Comparison of ENCODE assay signal across 16 cellular contexts in genomic region chr10:74380780-74381179, GRCh38.
DNase-seq lines count a peak whose midpoint lies in the region; ATAC-seq, FAIRE-seq and TF ChIP-seq lines count a peak whose summit lies in the region.
"Had no signal": no experiment of that assay in that cellular context is flagged by ENCODE, and none has a peak within 500 bp of the region (broad histone marks: within the 10 kb centered on the region; RNA-seq: fewer than 3 reads in every experiment).

No MANE protein-coding gene starts in this region.

- WGBS in HepG2 (ENCODE audit: low lambda C conversion rate) = 100% methylated on average over 1 of the region's 1 CpG
- WGBS in right lobe of liver (ENCODE audit: insufficient coverage, low coverage, low lambda C conversion rate, missing lambda C conversion rate) = 100% methylated on average over 1 of the region's 1 CpG
- 96 to 98% (median 97%) methylated on average over 1 of the region's 1 CpG for WGBS in small intestine, 3 donors

- H3K4me1 ChIP-seq in HepG2 (ENCODE audit: insufficient read depth, low read length) (peaks cover 18% of the 10 kb centered on the region), right lobe of liver (no peaks in the 10 kb centered on the region), endothelial cell of umbilical vein (ENCODE audit: control insufficient read depth, extremely low read depth, insufficient read depth, low read length) (no peaks in the 10 kb centered on the region), small intestine (ENCODE audit: control insufficient read depth in 2 of 2, insufficient read depth in 1 of 2, low read depth in 1 of 2, low read length in 1 of 2) (no peaks in the 10 kb centered on the region)

- ATAC-seq in HepG2 = no peak
- ATAC-seq in right lobe of liver = no peak
- no peak for ATAC-seq in HG02938 (IDR thresholded peaks at IDR 0.05; ENCODE audit: unreplicated experiment)
- no peak for ATAC-seq in GM21390 (IDR thresholded peaks at IDR 0.05; ENCODE audit: unreplicated experiment)
- ATAC-seq: HCT116 had no signal

- H3K9me3 ChIP-seq in HepG2 (ENCODE audit: low read length) = no peaks in the 10 kb centered on the region
- H3K9me3 ChIP-seq in right lobe of liver = no peaks in the 10 kb centered on the region
- H3K9me3 ChIP-seq in endothelial cell of umbilical vein (replicated peaks; ENCODE audit: control insufficient read depth, insufficient read depth, low read length) = no peaks in the 10 kb centered on the region
- no peaks in the 10 kb centered on the region for H3K9me3 ChIP-seq in small intestine (ENCODE audit: control insufficient read depth, low read depth)
- H3K9me3 ChIP-seq: BLaER1 treated with 17β-estradiol and CSF1 and Interleukin-3, amounts not matched to agents 10 nM and 100 nM had no signal

- no peaks in the 10 kb centered on the region for H3K36me3 ChIP-seq in HepG2 (replicated peaks in 1 of 2; ENCODE audit: control insufficient read depth in 1 of 2, insufficient read depth in 2 of 2, low read length in 2 of 2)
- no peaks in the 10 kb centered on the region for H3K36me3 ChIP-seq in right lobe of liver
- no peaks in the 10 kb centered on the region for H3K36me3 ChIP-seq in endothelial cell of umbilical vein (ENCODE audit: control insufficient read depth in 2 of 2, extremely low read depth in 1 of 2, insufficient read depth in 2 of 2, low read length in 2 of 2)
- H3K36me3 ChIP-seq in small intestine (ENCODE audit: control insufficient read depth in 2 of 2, insufficient read depth in 2 of 2, low read length in 2 of 2) = no peaks in the 10 kb centered on the region
- H3K36me3 ChIP-seq: BLaER1 treated with 17β-estradiol and CSF1 and Interleukin-3, amounts not matched to agents 10 nM and 100 nM had no signal

- H3K27me3 ChIP-seq in HepG2 (ENCODE audit: control insufficient read depth in 1 of 2, insufficient read depth in 2 of 2, low read length in 2 of 2) = no peaks in the 10 kb centered on the region
- H3K27me3 ChIP-seq in right lobe of liver = no peaks in the 10 kb centered on the region
- no peaks in the 10 kb centered on the region for H3K27me3 ChIP-seq in endothelial cell of umbilical vein (ENCODE audit: control insufficient read depth in 2 of 2, insufficient read depth in 2 of 2, low read length in 2 of 2)
- no peaks in the 10 kb centered on the region for H3K27me3 ChIP-seq in small intestine (ENCODE audit: control insufficient read depth in 2 of 2, insufficient read depth in 2 of 2, low read length in 2 of 2)
- H3K27me3 ChIP-seq: BLaER1 treated with 17β-estradiol and CSF1 and Interleukin-3, amounts not matched to agents 10 nM and 100 nM had no signal

- TF ChIP-seq CTCF in HepG2 (CRISPR knock-in tag; IDR thresholded peaks at IDR 0.05) = no peak
- TF ChIP-seq CTCF in right lobe of liver (IDR thresholded peaks at IDR 0.05) = no peak
- no peak for TF ChIP-seq CTCF in endothelial cell of umbilical vein (IDR thresholded peaks at IDR 0.05; ENCODE audit: extremely low read depth in 1 of 2, insufficient read depth in 1 of 2, low read depth in 1 of 2, low read length in 2 of 2)
- no peak for TF ChIP-seq CTCF in GM10266 (IDR thresholded peaks at IDR 0.05; ENCODE audit: control insufficient read depth, insufficient read depth, low read depth, missing control alignments)

- H3K4me2 ChIP-seq in HepG2 (ENCODE audit: low read depth, low read length) (no peak overlapping the region), endothelial cell of umbilical vein (ENCODE audit: insufficient read depth, low read length) (no peak overlapping the region)
- H3K4me2 ChIP-seq: BLaER1 treated with 17β-estradiol and CSF1 and Interleukin-3, amounts not matched to agents 10 nM and 100 nM had no signal

- intact Hi-C loops in HepG2 (cut with micrococcal nuclease; ENCODE audit: unreplicated experiment) = no loop called here
- intact Hi-C loops in right lobe of liver (cut with DNase I) = no loop called here
- intact Hi-C loops in endothelial cell of umbilical vein (cut with micrococcal nuclease) = no loop called here

- dilution Hi-C loops in endothelial cell of umbilical vein (cut with MboI; ENCODE audit: extremely low pct_ligation_motif_present, low sequenced_read_pairs) = no loop called here

- H3K9ac ChIP-seq in HepG2 (ENCODE audit: insufficient read depth, low read depth, low read length) (no peak overlapping the region), endothelial cell of umbilical vein (replicated peaks; ENCODE audit: extremely low read depth, insufficient read depth, low read length) (no peak overlapping the region)
- H3K9ac ChIP-seq: BLaER1 treated with 17β-estradiol and CSF1 and Interleukin-3, amounts not matched to agents 10 nM and 100 nM had no signal

- TF ChIP-seq EP300 in HepG2 (IDR thresholded peaks at IDR 0.05; ENCODE audit: low read depth in 2 of 2, low read length in 2 of 2) (no peak), HepG2 (CRISPR knock-in tag; IDR thresholded peaks at IDR 0.05; ENCODE audit: borderline replicate concordance) (no peak)

- FAIRE-seq in HepG2 (lab: Jason Lieb, UNC) (no peak), endothelial cell of umbilical vein (lab: Jason Lieb, UNC) (no peak), small intestine (lab: Jason Lieb, UNC) (peak; percentile 61)

- H3K4me3 ChIP-seq in HepG2 (replicated peaks in 1 of 3; ENCODE audit: insufficient read depth in 1 of 3, low read depth in 2 of 3, low read length in 3 of 3) (no peak overlapping the region), right lobe of liver (no peak overlapping the region), endothelial cell of umbilical vein (replicated peaks in 1 of 3; ENCODE audit: insufficient read depth in 1 of 3, low read depth in 1 of 3, low read length in 3 of 3) (no peak overlapping the region), small intestine (ENCODE audit: low read depth in 1 of 2, low read length in 2 of 2) (no peak overlapping the region)
- H3K4me3 ChIP-seq: BLaER1 treated with 17β-estradiol and CSF1 and Interleukin-3, amounts not matched to agents 10 nM and 100 nM had no signal

- H3K79me2 ChIP-seq in HepG2 (ENCODE audit: insufficient read depth, low read length) = peaks cover 2% of the 10 kb centered on the region
- peaks cover 34% of the 10 kb centered on the region for H3K79me2 ChIP-seq in endothelial cell of umbilical vein (ENCODE audit: control insufficient read depth, insufficient read depth, low read length)

- H4K20me1 ChIP-seq in HepG2 (ENCODE audit: insufficient read depth, low read length) (no peaks in the 10 kb centered on the region), endothelial cell of umbilical vein (replicated peaks; ENCODE audit: control insufficient read depth, extremely low read depth, insufficient read depth, low read length) (no peaks in the 10 kb centered on the region)

- BruUV-seq in HepG2 (replicated peaks; lab: Mats Ljungman, UMichigan) = no TSS peak
- no TSS peak for BruUV-seq in endothelial cell of umbilical vein (replicated peaks; lab: Mats Ljungman, UMichigan)

- CTCF ChIA-PET in HepG2 (lab: Yijun Ruan, JAX; ENCODE audit: low intra/inter-chr PET ratio, low total read pairs) (no interaction called here), endothelial cell of umbilical vein (lab: Charles Lee) (no interaction called here)

- in situ Hi-C loops in HepG2 (cut with HindIII; ENCODE audit: extremely low pct_ligation_motif_present, low pct_unique_long_range_greater_than_20kb) = no loop called here

- DNase-seq in HepG2 (ENCODE audit: low spot score) (no peak), right lobe of liver (no peak), NCI-H69 (lab: John Stamatoyannopoulos, UW) (peak; percentile 6), endothelial cell of umbilical vein (ENCODE audit: low read depth, low spot score) (peak; percentile 4), small intestine (no peak), GM10266 (ENCODE audit: extremely low spot score) (no peak)
- DNase-seq: AML-193; CD4-positive, CD25-positive, alpha-beta regulatory T cell; DND-41; GF-D8; IMR-90; KG1 had no signal

- no peak for TF ChIP-seq RAD21 in HepG2 (CRISPR knock-in tag; IDR thresholded peaks at IDR 0.05)

- POLR2A ChIA-PET in HepG2 (lab: Yijun Ruan, JAX) = no interaction called here
- POLR2A ChIA-PET in endothelial cell of umbilical vein (lab: Charles Lee) = no interaction called here

- TF ChIP-seq POLR2A in HepG2 (IDR thresholded peaks at IDR 0.05; ENCODE audit: insufficient read depth in 1 of 2, low read depth in 2 of 2, low read length in 2 of 2) (no peak), right lobe of liver (IDR thresholded peaks at IDR 0.05) (no peak), endothelial cell of umbilical vein (IDR thresholded peaks at IDR 0.05; ENCODE audit: low read depth, low read length) (no peak)

- H3K27ac ChIP-seq in HepG2 (ENCODE audit: extremely low read length, insufficient read depth, low read length) = no peak overlapping the region
- H3K27ac ChIP-seq in right lobe of liver = no peak overlapping the region
- no peak overlapping the region for H3K27ac ChIP-seq in endothelial cell of umbilical vein (ENCODE audit: insufficient read depth, low read depth, low read length)
- H3K27ac ChIP-seq in small intestine (ENCODE audit: low read depth in 1 of 2, low read length in 1 of 2) = no peak overlapping the region
- H3K27ac ChIP-seq: BLaER1 treated with 17β-estradiol and CSF1 and Interleukin-3, amounts not matched to agents 10 nM and 100 nM had no signal

- H2AFZ ChIP-seq in HepG2 (ENCODE audit: low read length) (no peak overlapping the region), endothelial cell of umbilical vein (ENCODE audit: low read depth, low read length) (no peak overlapping the region)

- no peaks in the 10 kb centered on the region for H3K9me1 ChIP-seq in endothelial cell of umbilical vein (replicated peaks; ENCODE audit: control insufficient read depth, extremely low read depth, insufficient read depth, low read length)

TF ChIP-seq in HepG2, 621 proteins besides CTCF, POLR2A, EP300 and RAD21:
- TF ChIP-seq RFX1 (IDR thresholded peaks at IDR 0.05) (peak; percentile 33; the same call in 1 of the 2 replicates), ZNF550 (CRISPR knock-in tag; IDR thresholded peaks at IDR 0.05; ENCODE audit: borderline replicate concordance) (no peak), TBX3 (IDR thresholded peaks at IDR 0.05; ENCODE audit: borderline replicate concordance) (no peak)

TF ChIP-seq in endothelial cell of umbilical vein, 7 proteins besides CTCF, POLR2A, EP300 and RAD21:
- TF ChIP-seq, protein P1, sequence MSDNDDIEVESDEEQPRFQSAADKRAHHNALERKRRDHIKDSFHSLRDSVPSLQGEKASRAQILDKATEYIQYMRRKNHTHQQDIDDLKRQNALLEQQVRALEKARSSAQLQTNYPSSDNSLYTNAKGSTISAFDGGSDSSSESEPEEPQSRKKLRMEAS (IDR thresholded peaks at IDR 0.05; ENCODE audit: insufficient read depth, insufficient read length) = no peak
- TF ChIP-seq EZH2 (IDR thresholded peaks at IDR 0.05; ENCODE audit: borderline replicate concordance, low read depth, low read length, severe bottlenecking) = no peak
- no peak for TF ChIP-seq MYC (IDR thresholded peaks at IDR 0.05; ENCODE audit: low read depth, low read length)
- no peak for TF ChIP-seq GATA2 (IDR thresholded peaks at IDR 0.05; ENCODE audit: insufficient read depth, insufficient read length, low read depth, low read length)
- TF ChIP-seq JUN (IDR thresholded peaks at IDR 0.05; ENCODE audit: borderline replicate concordance, insufficient read depth, insufficient read length, low read depth) = no peak
- TF ChIP-seq FOS (IDR thresholded peaks at IDR 0.05; ENCODE audit: borderline replicate concordance, insufficient read depth, low read length) = no peak
- no peak for TF ChIP-seq POLR2AphosphoS5 (IDR thresholded peaks at IDR 0.05; ENCODE audit: insufficient read depth, low read depth, low read length)

Comparison
In these comparisons a context has a peak if more than half of its experiments do, and no peak if none do; other contexts are left out.
1. DNase-seq: peak in NCI-H69 (single experiment) and endothelial cell of umbilical vein (single experiment); none in HepG2 (single experiment), right lobe of liver (0 of 3), small intestine (single experiment) and GM10266 (single experiment).